ENCODE assay signal across 8 cellular contexts in the genomic region with DNA sequence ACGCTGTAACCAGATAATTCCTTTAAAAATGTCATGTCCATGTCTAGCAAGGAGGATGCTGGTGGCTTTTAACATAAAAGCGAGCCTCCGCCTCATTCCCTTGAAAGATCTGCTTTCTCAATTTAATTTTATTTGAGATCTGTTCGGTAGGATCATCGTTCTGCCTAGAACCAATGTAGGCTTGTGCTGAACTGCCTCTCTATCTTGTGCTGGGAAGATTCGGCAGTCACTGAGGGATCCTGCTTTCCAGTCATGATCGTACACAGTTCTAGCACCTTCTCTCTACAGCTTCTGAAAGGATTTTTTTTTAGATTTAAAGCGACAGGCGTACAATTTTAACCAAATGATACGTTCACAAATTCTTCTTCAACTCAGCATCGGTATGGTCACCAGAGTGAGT. TPM values are rescaled to one million over a fixed set of nuclear protein-coding genes. Genes with fewer than 3 reads are reported as not detected.
A peak's percentile ranks its signal among the peaks of the same experiment; 100 is the strongest.
DNase-seq lines count a peak whose midpoint lies in the region; TF ChIP-seq lines count a peak whose summit lies in the region.

No MANE protein-coding gene starts in this region.

- no peak overlapping the region for H3K23ac ChIP-seq in mesenchymal stem cell (ENCODE audit: low read length in 2 of 2)

- 82% methylated on average over 11 of the region's 11 CpGs for WGBS in mesenchymal stem cell
- WGBS in transverse colon (ENCODE audit: low coverage in 1 of 2), 2 donors = 69 to 71% methylated on average over 11 of the region's 11 CpGs

- no peak overlapping the region for H2AFZ ChIP-seq in mesenchymal stem cell (ENCODE audit: low read depth, low read length)

- TF ChIP-seq EP300 in transverse colon (IDR thresholded peaks at IDR 0.05; ENCODE audit: low read depth) = no peak

- no peak for TF ChIP-seq POLR2A in transverse colon (IDR thresholded peaks at IDR 0.05)

- peaks cover 5% of the 10 kb centered on the region for H3K4me1 ChIP-seq in mesenchymal stem cell (ENCODE audit: control insufficient read depth, insufficient read depth, low read depth, low read length)
- peaks cover 3 to 22% (median 4%) of the 10 kb centered on the region in 4 donors for H3K4me1 ChIP-seq in transverse colon

- DNase-seq in NCI-H1417 (lab: John Stamatoyannopoulos, UW) = peak in 2 of 3 experiments; percentile 44 to 72
- no peak for DNase-seq in NCI-H1417 treated with DMSO at 0.1 percent for 48 hours (lab: John Stamatoyannopoulos, UW)
- DNase-seq in coronary artery (ENCODE audit: low spot score) = no peak
- peak; percentile 32 for DNase-seq in mesenchymal stem cell
- no peak for DNase-seq in transverse colon
- no peak for DNase-seq in stimulated activated CD4-positive, alpha-beta T cell treated with anti-CD3 and anti-CD28 coated beads, Interleukin-2, amount 100 ng/mL, for 48 hours
- no peak for DNase-seq in activated effector memory CD4-positive, alpha-beta T cell treated with anti-CD3 and anti-CD28 coated beads, Interleukin-2, amount 50 U/mL, for 16 hours
- DNase-seq in KG1 (lab: John Stamatoyannopoulos, UW) = no peak

- peak overlapping the region; percentile 60 to 86 for H3K27ac ChIP-seq in coronary artery
- H3K27ac ChIP-seq in mesenchymal stem cell (ENCODE audit: low read length, poor library complexity, severe bottlenecking) = peak overlapping the region; percentile 91
- peak overlapping the region; percentile 52 to 83 (median 78) for H3K27ac ChIP-seq in transverse colon

- peaks cover 0 to 21% of the 10 kb centered on the region in 2 experiments for H3K36me3 ChIP-seq in mesenchymal stem cell (ENCODE audit: control insufficient read depth in 1 of 2, insufficient read depth in 2 of 2, low read depth in 1 of 2, low read length in 2 of 2)
- H3K36me3 ChIP-seq in transverse colon = peaks cover 0 to 5% (median 0%) of the 10 kb centered on the region in 4 donors

- H2AK5ac ChIP-seq in mesenchymal stem cell (ENCODE audit: low read length, severe bottlenecking) = no peak overlapping the region

- no peak overlapping the region for H4K8ac ChIP-seq in mesenchymal stem cell (ENCODE audit: low read length)

- H3K79me1 ChIP-seq in mesenchymal stem cell (replicated peaks; ENCODE audit: low read length, poor library complexity, severe bottlenecking) = peaks cover 10% of the 10 kb centered on the region

- no peak overlapping the region for H2BK15ac ChIP-seq in mesenchymal stem cell (ENCODE audit: low read depth, poor library complexity, severe bottlenecking)

- H3K9me3 ChIP-seq in mesenchymal stem cell (ENCODE audit: control insufficient read depth, low read length) (no peaks in the 10 kb centered on the region), transverse colon (no peaks in the 10 kb centered on the region)

- no peak overlapping the region for H2BK120ac ChIP-seq in mesenchymal stem cell (ENCODE audit: low read depth, low read length)

- intact Hi-C loops in transverse colon (cut with DNase I; ENCODE audit: low total_unique reads) = no loop called here

- peak overlapping the region in 1 of 2 experiments; percentile 43 for H3K18ac ChIP-seq in mesenchymal stem cell (ENCODE audit: low read depth in 1 of 2, low read length in 2 of 2)

- H3K27me3 ChIP-seq in mesenchymal stem cell (ENCODE audit: control insufficient read depth in 1 of 2, insufficient read depth in 1 of 2, low read length in 2 of 2) = no peaks in the 10 kb centered on the region
- no peaks in the 10 kb centered on the region for H3K27me3 ChIP-seq in transverse colon

- no peak overlapping the region for H3K4ac ChIP-seq in mesenchymal stem cell (ENCODE audit: low read depth in 1 of 2, low read length in 2 of 2)

- no peak overlapping the region for H2BK5ac ChIP-seq in mesenchymal stem cell (ENCODE audit: low read depth, low read length, poor library complexity, severe bottlenecking)

- no peak overlapping the region for H3K14ac ChIP-seq in mesenchymal stem cell (ENCODE audit: low read length in 2 of 2)

- TF ChIP-seq CTCF in coronary artery (IDR thresholded peaks at IDR 0.05) (no peak), transverse colon (IDR thresholded peaks at IDR 0.05) (no peak)

- peak overlapping the region; percentile 95 for H3K9ac ChIP-seq in mesenchymal stem cell (ENCODE audit: low read length)

- H3K4me2 ChIP-seq in mesenchymal stem cell (ENCODE audit: low read length, poor library complexity, severe bottlenecking) = peak overlapping the region; percentile 27

- H4K91ac ChIP-seq in mesenchymal stem cell (ENCODE audit: low read length) = no peak overlapping the region

- in situ Hi-C loops in transverse colon (cut with MboI; ENCODE audit: low pct_ligation_motif_present in 1 of 4, low pct_unique_long_range_greater_than_20kb in 1 of 4, low sequenced_read_pairs in 3 of 4) = loop anchor here in 1 of 4 donors (25.0 kb wide), 1 partner anchor 172 kb away; the partner anchor contains the start of gene TAOK3

- H3K4me3 ChIP-seq in coronary artery (peak overlapping the region; percentile 69), mesenchymal stem cell (ENCODE audit: insufficient read depth in 1 of 2, low read depth in 1 of 2, low read length in 2 of 2) (peak overlapping the region in 1 of 2 experiments; percentile 76), transverse colon (peak overlapping the region in 3 of 4 donors; percentile 13 to 20 (median 16))

- no peak overlapping the region for H2BK12ac ChIP-seq in mesenchymal stem cell (ENCODE audit: low read length in 2 of 2)

RNA-seq across cellular contexts. Expression of gene PEBP1, which starts 54.3 kb away (rescaled TPM):
- polyA plus RNA-seq in mesenchymal stem cell (2013, experiment 1 of 2) = 205 TPM
- 205 TPM for polyA plus RNA-seq in mesenchymal stem cell (2013, experiment 2 of 2)
- 100 to 1,000 TPM; 124 to 438 (median 279) TPM for total RNA-seq in transverse colon

Comparison
In these comparisons a context has a peak if more than half of its experiments do, and no peak if none do; other contexts are left out.
1. DNase-seq: peak in NCI-H1417 (2 of 3) and mesenchymal stem cell (single experiment); none in NCI-H1417 treated with DMSO at 0.1 percent for 48 hours (single experiment), coronary artery (single experiment), transverse colon (single experiment), stimulated activated CD4-positive, alpha-beta T cell treated with anti-CD3 and anti-CD28 coated beads, Interleukin-2, amount 100 ng/mL, for 48 hours (0 of 2), activated effector memory CD4-positive, alpha-beta T cell treated with anti-CD3 and anti-CD28 coated beads, Interleukin-2, amount 50 U/mL, for 16 hours (single experiment) and KG1 (single experiment).
2. Peak in every context shown above with its lines, with median percentiles within 50 percentile points of each other: H3K27ac ChIP-seq.